In genomic region chr17:42568341-42569111, GRCh38 we compare ENCODE assay signal across 9 cellular contexts. TPM values are rescaled to one million over a fixed set of nuclear protein-coding genes. Genes with fewer than 3 reads are reported as not detected.
DNase-seq lines count a peak whose midpoint lies in the region; ATAC-seq and TF ChIP-seq lines count a peak whose summit lies in the region.
"Had no signal": no experiment of that assay in that cellular context is flagged by ENCODE, and none has a peak within 500 bp of the region (broad histone marks: within the 10 kb centered on the region; RNA-seq: fewer than 3 reads in every experiment).

No MANE protein-coding gene starts in this region.

- peaks cover 12% of the 10 kb centered on the region for H3K4me1 Mint-ChIP-seq in WTC11

- CTCF ChIA-PET in WTC11 (lab: Charles Lee), result interaction anchor here (1.1 to 3.4 kb wide), 2 partner anchors 9 to 51 kb away, joined by 3 to 30 read pairs; partner anchors contain the start of gene PSMC3IP

- H3K9me3 Mint-ChIP-seq in WTC11, result no peaks in the 10 kb centered on the region

- H3K27ac Mint-ChIP-seq in WTC11, result no peak overlapping the region

- no peaks in the 10 kb centered on the region for H3K9me3 ChIP-seq in left ventricle myocardium inferior (replicated peaks)
- H3K9me3 ChIP-seq in adipocyte (ENCODE audit: control insufficient read depth, low read length), result no peaks in the 10 kb centered on the region
- no peaks in the 10 kb centered on the region for H3K9me3 ChIP-seq in mucosa of stomach (ENCODE audit: control insufficient read depth, low read length)
- H3K9me3 ChIP-seq in upper lobe of right lung, result no peaks in the 10 kb centered on the region
- no peaks in the 10 kb centered on the region for H3K9me3 ChIP-seq in BE2C

- TF ChIP-seq CTCF in left ventricle myocardium inferior (IDR thresholded peaks at IDR 0.05; ENCODE audit: borderline replicate concordance) (no peak), upper lobe of right lung (IDR thresholded peaks at IDR 0.05) (no peak), WTC11 (IDR thresholded peaks at IDR 0.05) (no peak), BE2C (IDR thresholded peaks at IDR 0.05; ENCODE audit: low read depth, low read length) (no peak)

- DNase-seq in left ventricle myocardium inferior, result no peak
- no peak for DNase-seq in left cardiac atrium
- DNase-seq in adipocyte (ENCODE audit: low read depth), result no peak
- peak; percentile 61 for DNase-seq in upper lobe of right lung
- DNase-seq in NCI-H1417 (lab: John Stamatoyannopoulos, UW), result no peak
- DNase-seq in WTC11 (ENCODE audit: low spot score), result no peak
- DNase-seq in BE2C, result no peak
- DNase-seq: NCI-H146 had no signal

- ATAC-seq in left cardiac atrium (no peak), upper lobe of right lung (no peak), WTC11 (no peak)

- peak overlapping the region; percentile 99 for H3K4me3 ChIP-seq in left ventricle myocardium inferior
- peak overlapping the region; percentile 8 for H3K4me3 ChIP-seq in adipocyte (ENCODE audit: low read length)
- H3K4me3 ChIP-seq in mucosa of stomach (ENCODE audit: low read length), result no peak overlapping the region
- H3K4me3 ChIP-seq in upper lobe of right lung, result peak overlapping the region; percentile 97
- H3K4me3 ChIP-seq in BE2C (ENCODE audit: low read depth, low read length), result no peak overlapping the region

- H3K36me3 ChIP-seq in left ventricle myocardium inferior (peaks cover 74% of the 10 kb centered on the region), adipocyte (ENCODE audit: control insufficient read depth, insufficient read depth, low read length, severe bottlenecking) (peaks cover 75% of the 10 kb centered on the region), mucosa of stomach (ENCODE audit: control insufficient read depth, insufficient read depth, low read length) (peaks cover 45% of the 10 kb centered on the region), upper lobe of right lung (peaks cover 75% of the 10 kb centered on the region), BE2C (peaks cover 72% of the 10 kb centered on the region)

- H3K4me1 ChIP-seq in left ventricle myocardium inferior (peaks cover 62% of the 10 kb centered on the region), adipocyte (ENCODE audit: control insufficient read depth, insufficient read depth, low read length) (peaks cover 56% of the 10 kb centered on the region), mucosa of stomach (ENCODE audit: control insufficient read depth, insufficient read depth, low read length) (peaks cover 57% of the 10 kb centered on the region), upper lobe of right lung (peaks cover 42% of the 10 kb centered on the region), BE2C (no peaks in the 10 kb centered on the region; the same call in none of the 2 replicates)

- no peaks in the 10 kb centered on the region for H3K27me3 Mint-ChIP-seq in WTC11 (ENCODE audit: low read depth)

- H3K27ac ChIP-seq in left ventricle myocardium inferior (replicated peaks) (peak overlapping the region; percentile 100), upper lobe of right lung (peak overlapping the region; percentile 97)

- intact Hi-C loops in left ventricle myocardium inferior (cut with micrococcal nuclease) (no loop called here), left cardiac atrium (cut with DNase I) (no loop called here), upper lobe of right lung (cut with DNase I) (no loop called here)

- H3K9ac ChIP-seq in adipocyte (ENCODE audit: low read length), result peak overlapping the region; percentile 43
- H3K9ac ChIP-seq in mucosa of stomach (ENCODE audit: low read length), result peak overlapping the region; percentile 17

- peaks cover 45% of the 10 kb centered on the region for H3K36me3 Mint-ChIP-seq in WTC11

- H3K4me3 Mint-ChIP-seq in WTC11, result no peak overlapping the region

- H3K27me3 ChIP-seq in left ventricle myocardium inferior (ENCODE audit: low read depth) (no peaks in the 10 kb centered on the region), adipocyte (replicated peaks; ENCODE audit: control insufficient read depth, insufficient read depth, low read length) (no peaks in the 10 kb centered on the region), mucosa of stomach (ENCODE audit: control insufficient read depth, insufficient read depth, low read length) (no peaks in the 10 kb centered on the region), upper lobe of right lung (no peaks in the 10 kb centered on the region), BE2C (no peaks in the 10 kb centered on the region)

- POLR2A ChIA-PET in WTC11 (lab: Charles Lee), result no interaction called here

TF ChIP-seq in WTC11, 78 proteins besides CTCF, POLR2A, EP300 and RAD21 (continues in another document):
- TF ChIP-seq ZNF121 (CRISPR knock-in tag; IDR thresholded peaks at IDR 0.05), result no peak
- no peak for TF ChIP-seq ATF1 (CRISPR knock-in tag; IDR thresholded peaks at IDR 0.05)
- TF ChIP-seq ZNF138 (CRISPR knock-in tag; conservative IDR thresholded peaks at IDR 0.05), result no peak
- no peak for TF ChIP-seq FOXJ3 (CRISPR knock-in tag; IDR thresholded peaks at IDR 0.05; ENCODE audit: borderline replicate concordance)
- TF ChIP-seq, protein P1, sequence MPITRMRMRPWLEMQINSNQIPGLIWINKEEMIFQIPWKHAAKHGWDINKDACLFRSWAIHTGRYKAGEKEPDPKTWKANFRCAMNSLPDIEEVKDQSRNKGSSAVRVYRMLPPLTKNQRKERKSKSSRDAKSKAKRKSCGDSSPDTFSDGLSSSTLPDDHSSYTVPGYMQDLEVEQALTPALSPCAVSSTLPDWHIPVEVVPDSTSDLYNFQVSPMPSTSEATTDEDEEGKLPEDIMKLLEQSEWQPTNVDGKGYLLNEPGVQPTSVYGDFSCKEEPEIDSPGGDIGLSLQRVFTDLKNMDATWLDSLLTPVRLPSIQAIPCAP (CRISPR knock-in tag; IDR thresholded peaks at IDR 0.05), result no peak
- no peak for TF ChIP-seq RORB (CRISPR knock-in tag; IDR thresholded peaks at IDR 0.05)
- no peak for TF ChIP-seq ZNF671 (CRISPR knock-in tag; IDR thresholded peaks at IDR 0.05)
- TF ChIP-seq NR1H2 (CRISPR knock-in tag; IDR thresholded peaks at IDR 0.05), result no peak
- TF ChIP-seq TEAD4 (CRISPR knock-in tag; IDR thresholded peaks at IDR 0.05), result no peak
- TF ChIP-seq ZNF219 (CRISPR knock-in tag; IDR thresholded peaks at IDR 0.05; ENCODE audit: borderline replicate concordance), result no peak
- no peak for TF ChIP-seq ESRRA (CRISPR knock-in tag; IDR thresholded peaks at IDR 0.05; ENCODE audit: borderline replicate concordance)
- no peak for TF ChIP-seq ZNF396 (CRISPR knock-in tag; IDR thresholded peaks at IDR 0.05; ENCODE audit: borderline replicate concordance)
- TF ChIP-seq, protein P2, sequence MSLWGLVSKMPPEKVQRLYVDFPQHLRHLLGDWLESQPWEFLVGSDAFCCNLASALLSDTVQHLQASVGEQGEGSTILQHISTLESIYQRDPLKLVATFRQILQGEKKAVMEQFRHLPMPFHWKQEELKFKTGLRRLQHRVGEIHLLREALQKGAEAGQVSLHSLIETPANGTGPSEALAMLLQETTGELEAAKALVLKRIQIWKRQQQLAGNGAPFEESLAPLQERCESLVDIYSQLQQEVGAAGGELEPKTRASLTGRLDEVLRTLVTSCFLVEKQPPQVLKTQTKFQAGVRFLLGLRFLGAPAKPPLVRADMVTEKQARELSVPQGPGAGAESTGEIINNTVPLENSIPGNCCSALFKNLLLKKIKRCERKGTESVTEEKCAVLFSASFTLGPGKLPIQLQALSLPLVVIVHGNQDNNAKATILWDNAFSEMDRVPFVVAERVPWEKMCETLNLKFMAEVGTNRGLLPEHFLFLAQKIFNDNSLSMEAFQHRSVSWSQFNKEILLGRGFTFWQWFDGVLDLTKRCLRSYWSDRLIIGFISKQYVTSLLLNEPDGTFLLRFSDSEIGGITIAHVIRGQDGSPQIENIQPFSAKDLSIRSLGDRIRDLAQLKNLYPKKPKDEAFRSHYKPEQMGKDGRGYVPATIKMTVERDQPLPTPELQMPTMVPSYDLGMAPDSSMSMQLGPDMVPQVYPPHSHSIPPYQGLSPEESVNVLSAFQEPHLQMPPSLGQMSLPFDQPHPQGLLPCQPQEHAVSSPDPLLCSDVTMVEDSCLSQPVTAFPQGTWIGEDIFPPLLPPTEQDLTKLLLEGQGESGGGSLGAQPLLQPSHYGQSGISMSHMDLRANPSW (CRISPR knock-in tag; conservative IDR thresholded peaks at IDR 0.05; ENCODE audit: low read depth), result no peak

RNA-seq across cellular contexts. Expression of gene MLX, which starts 1.6 kb away (rescaled TPM):
- 79.7 TPM for total RNA-seq in left ventricle myocardium inferior
- total RNA-seq in left cardiac atrium, result 10 to 100 TPM; 51.3 to 55.3 TPM
- total RNA-seq in upper lobe of right lung, result 61.3 TPM
- total RNA-seq in WTC11 (2021), result 26.9 to 34.9 TPM (median 30.1 TPM) in 3 replicates
- polyA plus RNA-seq in BE2C (2012; ENCODE audit: insufficient read depth, insufficient read length, low read depth), result 138 TPM

RNA-seq across cellular contexts. Expression of gene COASY, which starts 6.6 kb away (rescaled TPM):
- total RNA-seq in left ventricle myocardium inferior (48.8 TPM), left cardiac atrium (10 to 100 TPM; 37.2 to 37.5 TPM), upper lobe of right lung (63.3 TPM), WTC11 (2021) (106 to 131 TPM (median 113 TPM) in 3 replicates)
- polyA plus RNA-seq in BE2C (2012; ENCODE audit: insufficient read depth, insufficient read length, low read depth), result 109 TPM

RNA-seq across cellular contexts. Expression of gene PSMC3IP, which starts 9.0 kb away (rescaled TPM):
- 2.5 TPM for total RNA-seq in left ventricle myocardium inferior
- 1 to 10 TPM; 2.2 to 3.4 TPM for total RNA-seq in left cardiac atrium
- 4.2 TPM for total RNA-seq in upper lobe of right lung
- total RNA-seq in WTC11 (2021), result 20.1 to 23.3 TPM (median 21.6 TPM) in 3 replicates
- polyA plus RNA-seq in BE2C (2012; ENCODE audit: insufficient read depth, insufficient read length, low read depth), result 29.8 TPM

RNA-seq across cellular contexts. Expression of gene HSD17B1, which starts 15.8 kb away (rescaled TPM):
- total RNA-seq in left ventricle myocardium inferior (0.99 TPM), left cardiac atrium (1 to 10 TPM; 2.8 to 3.7 TPM), upper lobe of right lung (1.4 TPM), WTC11 (2021) (1.5 to 1.6 TPM (median 1.5 TPM) in 3 replicates)
- polyA plus RNA-seq in BE2C (2012; ENCODE audit: insufficient read depth, insufficient read length, low read depth), result 30.7 TPM

RNA-seq across cellular contexts. Expression of gene NAGLU, which starts 32.5 kb away (rescaled TPM):
- total RNA-seq in left ventricle myocardium inferior, result 7.7 TPM
- total RNA-seq in left cardiac atrium, result 10 to 100 TPM; 15.1 to 20.7 TPM
- 46.9 TPM for total RNA-seq in upper lobe of right lung
- total RNA-seq in WTC11 (2021), result 28.9 to 39.3 TPM (median 30.4 TPM) in 3 replicates
- polyA plus RNA-seq in BE2C (2012; ENCODE audit: insufficient read depth, insufficient read length, low read depth), result 28.3 TPM

Comparison
In these comparisons a context has a peak if more than half of its experiments do, and no peak if none do; other contexts are left out.
1. H3K4me3 ChIP-seq: peak in left ventricle myocardium inferior (single experiment), adipocyte (single experiment) and upper lobe of right lung (single experiment); none in mucosa of stomach (single experiment) and BE2C (single experiment).